Comparison of ENCODE assay signal across 12 cellular contexts in the genomic region with DNA sequence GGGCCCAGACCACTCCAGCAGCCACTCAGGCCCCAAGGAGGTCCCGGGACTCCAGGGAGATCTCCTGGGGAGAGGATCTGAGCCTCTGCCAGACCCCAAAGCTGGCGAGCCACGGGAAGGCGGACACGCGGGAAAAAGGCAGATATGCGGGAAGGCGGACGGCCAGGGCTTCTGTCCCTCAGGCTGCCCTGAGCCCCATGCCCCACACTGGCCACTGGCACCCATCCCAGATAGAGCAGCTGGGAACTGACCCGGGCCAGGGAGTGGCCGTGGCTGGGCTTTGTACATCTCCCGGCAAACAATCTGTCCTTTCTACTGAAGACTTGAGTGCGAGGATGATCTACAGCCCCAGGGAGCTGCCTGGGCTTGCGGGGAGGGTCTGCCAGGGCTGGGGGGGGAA. TPM values are rescaled to one million over a fixed set of nuclear protein-coding genes. Genes with fewer than 3 reads are reported as not detected.
DNase-seq lines count a peak whose midpoint lies in the region; ATAC-seq, FAIRE-seq and TF ChIP-seq lines count a peak whose summit lies in the region.
"Had no signal": no experiment of that assay in that cellular context is flagged by ENCODE, and none has a peak within 500 bp of the region (broad histone marks: within the 10 kb centered on the region; RNA-seq: fewer than 3 reads in every experiment).

No MANE protein-coding gene starts in this region.

- intact Hi-C loops in dorsolateral prefrontal cortex (cut with DNase I), result no loop called here
- intact Hi-C loops in HepG2 (cut with micrococcal nuclease; ENCODE audit: unreplicated experiment), result no loop called here

- no peak for TF ChIP-seq EP300 in Ishikawa (IDR thresholded peaks at IDR 0.05; ENCODE audit: borderline replicate concordance)
- no peak for TF ChIP-seq EP300 in HepG2 (IDR thresholded peaks at IDR 0.05; ENCODE audit: low read depth in 2 of 2, low read length in 2 of 2)
- TF ChIP-seq EP300 in HepG2 (CRISPR knock-in tag; IDR thresholded peaks at IDR 0.05; ENCODE audit: borderline replicate concordance), result no peak

- H3K4me3 ChIP-seq in dorsolateral prefrontal cortex (no peak overlapping the region), HepG2 (replicated peaks in 1 of 3; ENCODE audit: insufficient read depth in 1 of 3, low read depth in 2 of 3, low read length in 3 of 3) (no peak overlapping the region), skeletal muscle tissue (ENCODE audit: low read length in 3 of 3) (no peak overlapping the region)
- H3K4me3 ChIP-seq: BLaER1 treated with 17β-estradiol and CSF1 and Interleukin-3, amounts not matched to agents 10 nM and 100 nM had no signal

- H3K9ac ChIP-seq in HepG2 (ENCODE audit: insufficient read depth, low read depth, low read length) (no peak overlapping the region), skeletal muscle tissue (ENCODE audit: low read depth in 1 of 3, low read length in 3 of 3) (no peak overlapping the region)

- no peak for TF ChIP-seq POLR2A in HepG2 (IDR thresholded peaks at IDR 0.05; ENCODE audit: insufficient read depth in 1 of 2, low read depth in 2 of 2, low read length in 2 of 2)

- no peak overlapping the region for H3K4me3 Mint-ChIP-seq in T-helper 17 cell

- POLR2A ChIA-PET in HepG2 (lab: Yijun Ruan, JAX), result no interaction called here

- no peak overlapping the region for H3K27ac Mint-ChIP-seq in T-helper 17 cell
- H3K27ac Mint-ChIP-seq: activated naive CD4-positive, alpha-beta T cell treated with anti-CD3 and anti-CD28 coated beads, Interleukin-2, amount 50 U/mL, for 72 hours had no signal

- H3K36me3 Mint-ChIP-seq in T-helper 17 cell (ENCODE audit: low read depth), result no peaks in the 10 kb centered on the region
- H3K36me3 Mint-ChIP-seq: activated naive CD4-positive, alpha-beta T cell treated with anti-CD3 and anti-CD28 coated beads, Interleukin-2, amount 50 U/mL, for 72 hours had no signal

- BruUV-seq in HepG2 (replicated peaks; lab: Mats Ljungman, UMichigan), result no TSS peak

- H3K4me1 ChIP-seq in HepG2 (ENCODE audit: insufficient read depth, low read length), result peaks cover 36% of the 10 kb centered on the region
- H3K4me1 ChIP-seq in skeletal muscle tissue (ENCODE audit: control insufficient read depth in 3 of 3, insufficient read depth in 3 of 3, low read length in 3 of 3), result peaks cover 45 to 72% (median 69%) of the 10 kb centered on the region in 3 donors

- DNase-seq in dorsolateral prefrontal cortex, result peak; percentile 72 to 92 (median 90)
- DNase-seq in HepG2 (ENCODE audit: low spot score), result no peak
- DNase-seq in T-helper 17 cell, result no peak
- DNase-seq in NCI-H524 (lab: John Stamatoyannopoulos, UW), result no peak
- DNase-seq: NCI-H748 treated with DMSO at 0.1 percent for 48 hours, T-helper 1 cell had no signal

- no peak overlapping the region for H3K4me2 ChIP-seq in HepG2 (ENCODE audit: low read depth, low read length)

- no peaks in the 10 kb centered on the region for H3K27me3 ChIP-seq in dorsolateral prefrontal cortex
- H3K27me3 ChIP-seq in HepG2 (ENCODE audit: control insufficient read depth in 1 of 2, insufficient read depth in 2 of 2, low read length in 2 of 2), result peaks cover 31 to 81% of the 10 kb centered on the region in 2 experiments
- H3K27me3 ChIP-seq in skeletal muscle tissue (ENCODE audit: control insufficient read depth in 3 of 3, insufficient read depth in 3 of 3, low read length in 3 of 3), result peaks cover 0 to 6% (median 0%) of the 10 kb centered on the region in 3 donors
- H3K27me3 ChIP-seq: BLaER1 treated with 17β-estradiol and CSF1 and Interleukin-3, amounts not matched to agents 10 nM and 100 nM had no signal

- H4K20me1 ChIP-seq in HepG2 (ENCODE audit: insufficient read depth, low read length), result no peaks in the 10 kb centered on the region
- H4K20me1 ChIP-seq: BLaER1 treated with 17β-estradiol and CSF1 and Interleukin-3, amounts not matched to agents 10 nM and 100 nM had no signal

- no peak overlapping the region for H2AFZ ChIP-seq in HepG2 (ENCODE audit: low read length)

- H3K27me3 Mint-ChIP-seq in T-helper 17 cell, result no peaks in the 10 kb centered on the region

- FAIRE-seq in HepG2 (lab: Jason Lieb, UNC), result no peak

- TF ChIP-seq RAD21 in Ishikawa (IDR thresholded peaks at IDR 0.05; ENCODE audit: low read depth), result no peak
- no peak for TF ChIP-seq RAD21 in HepG2 (CRISPR knock-in tag; IDR thresholded peaks at IDR 0.05)

- ATAC-seq in HepG2, result no peak
- ATAC-seq in HG03342 (IDR thresholded peaks at IDR 0.05; ENCODE audit: unreplicated experiment), result no peak
- ATAC-seq in HG02798 (IDR thresholded peaks at IDR 0.05; ENCODE audit: poor library complexity, unreplicated experiment), result no peak
- no peak for ATAC-seq in T-helper 17 cell
- ATAC-seq: activated naive CD4-positive, alpha-beta T cell treated with anti-CD3 and anti-CD28 coated beads, Interleukin-2, amount 50 U/mL, for 72 hours had no signal

- WGBS in HepG2 (ENCODE audit: low lambda C conversion rate), result 52% methylated on average over 6 of the region's 14 CpGs

- CTCF ChIA-PET in HepG2 (lab: Yijun Ruan, JAX; ENCODE audit: low intra/inter-chr PET ratio, low total read pairs), result no interaction called here

- H3K9me3 ChIP-seq in HepG2 (ENCODE audit: low read length) (no peaks in the 10 kb centered on the region), skeletal muscle tissue (ENCODE audit: control insufficient read depth in 3 of 3, low read length in 3 of 3) (no peaks in the 10 kb centered on the region), T-helper 17 cell (ENCODE audit: control insufficient read depth, low read length, poor library complexity, severe bottlenecking) (no peaks in the 10 kb centered on the region)
- H3K9me3 ChIP-seq: BLaER1 treated with 17β-estradiol and CSF1 and Interleukin-3, amounts not matched to agents 10 nM and 100 nM had no signal

- H3K79me2 ChIP-seq in HepG2 (ENCODE audit: insufficient read depth, low read length), result no peaks in the 10 kb centered on the region

- H3K36me3 ChIP-seq in HepG2 (replicated peaks in 1 of 2; ENCODE audit: control insufficient read depth in 1 of 2, insufficient read depth in 2 of 2, low read length in 2 of 2) (no peaks in the 10 kb centered on the region), skeletal muscle tissue (ENCODE audit: control insufficient read depth in 3 of 3, insufficient read depth in 3 of 3, low read length in 3 of 3) (no peaks in the 10 kb centered on the region)
- H3K36me3 ChIP-seq: BLaER1 treated with 17β-estradiol and CSF1 and Interleukin-3, amounts not matched to agents 10 nM and 100 nM had no signal

- in situ Hi-C loops in HepG2 (cut with HindIII; ENCODE audit: extremely low pct_ligation_motif_present, low pct_unique_long_range_greater_than_20kb), result no loop called here

- H3K27ac ChIP-seq in dorsolateral prefrontal cortex (peak overlapping the region in 36 of 59 donors; percentile 0 to 83 (median 51)), HepG2 (ENCODE audit: extremely low read length, insufficient read depth, low read length) (no peak overlapping the region), skeletal muscle tissue (ENCODE audit: low read depth, low read length) (peak overlapping the region; percentile 47)

- peak in 4 of 56 donors; percentile 11 to 26 (median 18) for TF ChIP-seq CTCF in dorsolateral prefrontal cortex (IDR thresholded peaks at IDR 0.05 in 54 of 56, conservative IDR thresholded peaks at IDR 0.05 in 2 of 56; ENCODE audit: low read depth in 1 of 56, partially characterized antibody in 56 of 56)
- no peak for TF ChIP-seq CTCF in HepG2 (CRISPR knock-in tag; IDR thresholded peaks at IDR 0.05)

- H3K4me1 Mint-ChIP-seq in T-helper 17 cell, result peaks cover 2% of the 10 kb centered on the region

TF ChIP-seq in Ishikawa, 13 proteins besides CTCF, POLR2A, EP300 and RAD21:
- TF ChIP-seq, protein P1, sequence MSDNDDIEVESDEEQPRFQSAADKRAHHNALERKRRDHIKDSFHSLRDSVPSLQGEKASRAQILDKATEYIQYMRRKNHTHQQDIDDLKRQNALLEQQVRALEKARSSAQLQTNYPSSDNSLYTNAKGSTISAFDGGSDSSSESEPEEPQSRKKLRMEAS (IDR thresholded peaks at IDR 0.05), result no peak
- peak; percentile 44 for TF ChIP-seq NFIC (IDR thresholded peaks at IDR 0.05)
TF ChIP-seq in Ishikawa: peak in this region for 1.

TF ChIP-seq in HepG2, 621 proteins besides CTCF, POLR2A, EP300 and RAD21 (continues in another document):
- TF ChIP-seq ISX (CRISPR knock-in tag; conservative IDR thresholded peaks at IDR 0.05), result no peak
- no peak for TF ChIP-seq HOXA9 (CRISPR knock-in tag; IDR thresholded peaks at IDR 0.05; ENCODE audit: borderline replicate concordance)
- TF ChIP-seq HNRNPL (IDR thresholded peaks at IDR 0.05; ENCODE audit: low read depth, low read length), result peak; percentile 68; the same call in 1 of the 2 replicates

RNA-seq across cellular contexts. Expression of a gene that starts 21.1 kb away (rescaled TPM):
- total RNA-seq in dorsolateral prefrontal cortex, result 10 to 100 TPM; 24.0 to 92.1 (median 38.8) TPM
- 0.22 and 0.35 TPM in 2 replicates for total RNA-seq in HepG2 (2016; rRNA removed; fragmentation: Illumina TruSeq; extraction: Trizol)
- 0.18 and 0.20 TPM in 2 replicates for total RNA-seq in HepG2 (2016; cell fraction: cytosol; rRNA removed; fragmentation: Illumina TruSeq; extraction: Trizol; ENCODE audit: low read depth)
- total RNA-seq in HepG2 (2016; cell fraction: insoluble cytoplasmic fraction; rRNA removed; fragmentation: Illumina TruSeq; extraction: Trizol), result 0.13 and 0.43 TPM in 2 replicates
- total RNA-seq in HepG2 (2016; cell fraction: membrane; rRNA removed; fragmentation: Illumina TruSeq; extraction: Trizol), result 0.17 and 0.28 TPM in 2 replicates
- total RNA-seq in HepG2 (2016; cell fraction: nucleus; rRNA removed; fragmentation: Illumina TruSeq; extraction: Trizol), result 0.69 and 1.3 TPM in 2 replicates
- polyA plus RNA-seq in HepG2 (2011; rRNA removed), result 0.09 and 0.12 TPM in 2 replicates
- 0.04 and 0.11 TPM in 2 replicates for polyA plus RNA-seq in HepG2 (2011; cell fraction: cytosol; rRNA removed)
- polyA plus RNA-seq in HepG2 (2011; cell fraction: nucleus; rRNA removed), result 0.90 and 1.1 TPM in 2 replicates
- polyA plus RNA-seq in HepG2 (2012), result 0.09 and 0.31 TPM in 2 replicates
- 0.02 TPM in 2 replicates for polyA plus RNA-seq in HepG2 (2016; cell fraction: cytosol; fragmentation: Illumina TruSeq; extraction: Trizol; ENCODE audit: low read depth)
- 0.15 and 0.22 TPM in 2 replicates for polyA plus RNA-seq in HepG2 (2016; cell fraction: insoluble cytoplasmic fraction; fragmentation: Illumina TruSeq; extraction: Trizol; ENCODE audit: low read depth)
- 0.05 and 0.13 TPM in 2 replicates for polyA plus RNA-seq in HepG2 (2016; cell fraction: membrane; fragmentation: Illumina TruSeq; extraction: Trizol; ENCODE audit: low read depth)
- polyA plus RNA-seq in HepG2 (2016; cell fraction: nucleus; fragmentation: Illumina TruSeq; extraction: Trizol; ENCODE audit: insufficient read depth, low read depth), result 1.3 and 1.9 TPM in 2 replicates
- polyA minus RNA-seq in HepG2 (2011; rRNA and poly(A)+ RNA removed; ENCODE audit: low replicate concordance), result 0.54 and 4.7 TPM in 2 replicates
- polyA minus RNA-seq in HepG2 (2011; cell fraction: cytosol; rRNA and poly(A)+ RNA removed), result 0.44 and 0.99 TPM in 2 replicates
- polyA minus RNA-seq in HepG2 (2011; cell fraction: nucleus; rRNA and poly(A)+ RNA removed), result 0.64 and 0.75 TPM in 2 replicates
- 69.4 TPM for total RNA-seq in skeletal muscle tissue
- 10 to 100 TPM; 31.7 to 37.5 TPM for total RNA-seq in T-helper 17 cell

Comparison
In these comparisons a context has a peak if more than half of its experiments do, and no peak if none do; other contexts are left out.
1. DNase-seq: peak in dorsolateral prefrontal cortex (10 of 10); none in HepG2 (single experiment), T-helper 17 cell (0 of 3) and NCI-H524 (0 of 2).
2. RNA of a gene that starts 21.1 kb away (total RNA-seq): 69.4 TPM in skeletal muscle tissue (single experiment), 24.0 to 92.1 TPM in dorsolateral prefrontal cortex and 31.7 to 37.5 TPM in T-helper 17 cell; 0.13 to 1.3 TPM in HepG2; every median in the first group is over 10 times any median in the second.